ENCODE assay signal across 20 cellular contexts in genomic region chr14:32701475-32701874, GRCh38.
DNase-seq lines count a peak whose midpoint lies in the region; ATAC-seq and TF ChIP-seq lines count a peak whose summit lies in the region.
"Had no signal": no experiment of that assay in that cellular context is flagged by ENCODE, and none has a peak within 500 bp of the region (broad histone marks: within the 10 kb centered on the region; RNA-seq: fewer than 3 reads in every experiment).

No MANE protein-coding gene starts in this region.

- no peaks in the 10 kb centered on the region for H3F3A ChIP-seq in smooth muscle cell (ENCODE audit: low read depth)

- no peaks in the 10 kb centered on the region for H4K20me1 ChIP-seq in smooth muscle cell (ENCODE audit: low read depth)

- no peak overlapping the region for H2AFZ ChIP-seq in smooth muscle cell (ENCODE audit: low read depth)

- H3K4me1 ChIP-seq in gastroesophageal sphincter (peaks cover 5 to 77% (median 22%) of the 10 kb centered on the region in 3 donors), smooth muscle cell (ENCODE audit: low read depth) (peaks cover 35% of the 10 kb centered on the region)

- no peaks in the 10 kb centered on the region for H3K9me3 Mint-ChIP-seq in activated T-cell treated with anti-CD3 and anti-CD28 coated beads, Interleukin-2, amount 50 U/mL, for 72 hours
- H3K9me3 Mint-ChIP-seq: H9 had no signal

- no peak for TF ChIP-seq EP300 in gastroesophageal sphincter (IDR thresholded peaks at IDR 0.05)

- ATAC-seq in activated T-cell treated with anti-CD3 and anti-CD28 coated beads, Interleukin-2, amount 50 U/mL, for 72 hours (replicated peaks in 1 of 2) = no peak
- ATAC-seq in gastroesophageal sphincter (no peak), HG02623 (IDR thresholded peaks at IDR 0.05; ENCODE audit: unreplicated experiment) (no peak)

- no peaks in the 10 kb centered on the region for H3K79me2 ChIP-seq in smooth muscle cell (ENCODE audit: low read depth)

- H3K4me1 Mint-ChIP-seq in activated T-cell treated with anti-CD3 and anti-CD28 coated beads, Interleukin-2, amount 50 U/mL, for 72 hours (ENCODE audit: low read depth) = peaks cover 6% of the 10 kb centered on the region

- H3K36me3 Mint-ChIP-seq in activated T-cell treated with anti-CD3 and anti-CD28 coated beads, Interleukin-2, amount 50 U/mL, for 72 hours (ENCODE audit: insufficient read depth in 2 of 2) = no peaks in the 10 kb centered on the region

- TF ChIP-seq POLR2A in gastroesophageal sphincter (IDR thresholded peaks at IDR 0.05) = no peak

- H3K4me3 ChIP-seq in gastroesophageal sphincter (no peak overlapping the region), smooth muscle cell (no peak overlapping the region)

- H3K27ac Mint-ChIP-seq in activated T-cell treated with anti-CD3 and anti-CD28 coated beads, Interleukin-2, amount 50 U/mL, for 72 hours = peak overlapping the region; percentile 82
- H3K27ac Mint-ChIP-seq: H9 had no signal

- H3K9ac ChIP-seq in smooth muscle cell (ENCODE audit: low read depth) = peak overlapping the region; percentile 74

- peak overlapping the region; percentile 75 for H3K4me2 ChIP-seq in smooth muscle cell

- TF ChIP-seq CTCF in gastroesophageal sphincter (IDR thresholded peaks at IDR 0.05) (no peak), smooth muscle cell (IDR thresholded peaks at IDR 0.05; ENCODE audit: borderline replicate concordance, insufficient read depth, poor library complexity, severe bottlenecking) (no peak)

- H3K4me3 Mint-ChIP-seq in activated T-cell treated with anti-CD3 and anti-CD28 coated beads, Interleukin-2, amount 50 U/mL, for 72 hours = no peak overlapping the region
- H3K4me3 Mint-ChIP-seq: H9 had no signal

- no peak for DNase-seq in activated T-cell treated with anti-CD3 and anti-CD28 coated beads, Interleukin-2, amount 50 U/mL, for 72 hours
- no peak for DNase-seq in activated T-cell treated with anti-CD3 and anti-CD28 coated beads for 4 hours
- no peak for DNase-seq in caudate nucleus (lab: John Stamatoyannopoulos, UW)
- no peak for DNase-seq in smooth muscle cell (lab: John Stamatoyannopoulos, UW; ENCODE audit: unreplicated experiment)
- no peak for DNase-seq in HuH-7.5 (ENCODE audit: low spot score)
- no peak for DNase-seq in midbrain (lab: John Stamatoyannopoulos, UW)
- DNase-seq: AML-193, DMS79 treated with DMSO at 0.1 percent for 48 hours, H9, KBM-7, NCI-H1105 treated with DMSO at 0.1 percent for 48 hours, NCI-H1694 treated with DMSO at 0.1 percent for 48 hours, NCI-H2107, NCI-H524, NCI-H82, SHP77 had no signal

- H3K27me3 Mint-ChIP-seq in activated T-cell treated with anti-CD3 and anti-CD28 coated beads, Interleukin-2, amount 50 U/mL, for 72 hours (ENCODE audit: low read depth) = no peaks in the 10 kb centered on the region

- WGBS in gastroesophageal sphincter (ENCODE audit: low coverage in 1 of 2), 2 donors = 88 to 89% methylated on average over 2 of the region's 2 CpGs
- 94% methylated on average over 2 of the region's 2 CpGs for WGBS in smooth muscle cell (ENCODE audit: low lambda C conversion rate)

- H3K36me3 ChIP-seq in gastroesophageal sphincter = no peaks in the 10 kb centered on the region
- no peaks in the 10 kb centered on the region for H3K36me3 ChIP-seq in smooth muscle cell (ENCODE audit: low read depth)

- no peaks in the 10 kb centered on the region for H3K27me3 ChIP-seq in gastroesophageal sphincter
- H3K27me3 ChIP-seq in smooth muscle cell (ENCODE audit: low read depth) = no peaks in the 10 kb centered on the region

- H3K9me3 ChIP-seq in gastroesophageal sphincter = no peaks in the 10 kb centered on the region
- H3K9me3 ChIP-seq in smooth muscle cell (replicated peaks; ENCODE audit: low read depth) = no peaks in the 10 kb centered on the region

- H3K27ac ChIP-seq in caudate nucleus (ENCODE audit: low read depth, low read length) (peak overlapping the region; percentile 22), gastroesophageal sphincter (peak overlapping the region; percentile 65 to 92 (median 86)), smooth muscle cell (ENCODE audit: low read depth) (peak overlapping the region; percentile 93)
- H3K27ac ChIP-seq: 22Rv1, C4-2B had no signal

Comparison
In these comparisons a context has a peak if more than half of its experiments do, and no peak if none do; other contexts are left out.
1. H3K27ac ChIP-seq: peak in every context shown above with its lines; median percentile 93 in smooth muscle cell; 86 in gastroesophageal sphincter; 22 in caudate nucleus.